Comparison of ENCODE assay signal across 8 cellular contexts in the genomic region with DNA sequence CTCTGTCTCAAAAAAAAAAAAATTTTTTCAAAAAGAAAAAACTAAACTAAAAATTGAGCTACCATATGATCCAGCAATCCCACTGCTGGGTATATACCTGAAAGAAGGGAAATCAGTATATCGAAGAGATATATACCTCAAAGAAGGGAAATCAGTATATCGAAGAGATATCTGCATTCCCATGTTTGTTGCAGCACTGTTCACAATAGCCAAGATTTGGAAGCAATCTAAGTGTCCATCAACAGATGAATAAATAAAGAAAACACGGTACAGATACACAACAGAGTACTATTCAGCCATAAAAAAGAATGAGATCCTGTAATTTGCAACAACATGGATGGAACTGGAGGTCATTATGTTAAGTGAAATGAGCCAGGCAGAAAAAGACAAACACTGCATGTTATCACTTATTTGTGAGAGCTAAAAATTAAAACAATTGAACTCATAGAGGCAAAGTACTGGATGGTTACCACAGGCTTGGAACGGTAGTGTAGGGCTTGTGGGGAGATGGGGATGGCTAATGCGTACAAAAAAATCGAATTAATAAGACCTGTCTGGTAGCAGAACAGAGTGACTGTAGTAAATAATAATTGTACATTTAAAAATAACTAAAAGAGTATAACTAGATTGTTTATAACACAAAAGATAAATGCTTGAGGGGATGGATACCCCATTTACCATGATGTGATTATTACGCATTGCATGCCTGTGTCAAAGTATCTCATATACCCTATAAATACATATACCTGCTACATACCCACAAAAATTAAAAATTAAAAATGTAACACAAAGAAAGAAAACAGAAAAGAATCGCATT. TPM values are rescaled to one million over a fixed set of nuclear protein-coding genes. Genes with fewer than 3 reads are reported as not detected.
DNase-seq lines count a peak whose midpoint lies in the region; ATAC-seq, FAIRE-seq and TF ChIP-seq lines count a peak whose summit lies in the region.
"Not testable (repeated sequence)": the region's sequence is repeated elsewhere in the genome, so short reads cannot be mapped to it uniquely, and the experiment has no call there.

No MANE protein-coding gene starts in this region.

- intact Hi-C loops in Caco-2 (cut with micrococcal nuclease; ENCODE audit: unreplicated experiment); Panc1 (cut with micrococcal nuclease; ENCODE audit: unreplicated experiment); MCF 10A (cut with micrococcal nuclease); endothelial cell of umbilical vein (cut with micrococcal nuclease); psoas muscle (cut with DNase I): not testable (repeated sequence)

- H3K36me3 ChIP-seq in Caco-2 (ENCODE audit: control insufficient read depth, insufficient read depth, low read length); Panc1 (ENCODE audit: control insufficient read depth, insufficient read depth, low read length); endothelial cell of umbilical vein (ENCODE audit: control insufficient read depth in 2 of 2, extremely low read depth in 1 of 2, insufficient read depth in 2 of 2, low read length in 2 of 2): not testable (repeated sequence)
- peaks cover 0 to 16% of the 10 kb centered on the region in 2 donors for H3K36me3 ChIP-seq in psoas muscle (ENCODE audit: insufficient read depth in 1 of 2, low read depth in 1 of 2)

- H3K27me3 ChIP-seq in Caco-2 (replicated peaks; ENCODE audit: control insufficient read depth, insufficient read depth, low read length); Panc1 (ENCODE audit: control insufficient read depth, insufficient read depth, low read length); endothelial cell of umbilical vein (ENCODE audit: control insufficient read depth in 2 of 2, insufficient read depth in 2 of 2, low read length in 2 of 2); psoas muscle (ENCODE audit: insufficient read depth in 3 of 3, low read length in 2 of 3): not testable (repeated sequence)

- H3K4me1 Mint-ChIP-seq in Caco-2 (ENCODE audit: low read depth, unreplicated experiment); HFFc6 (ENCODE audit: low read depth); activated CD8-positive, alpha-beta memory T cell treated with anti-CD3 and anti-CD28 coated beads, Interleukin-2, amount 10 ng/mL, durations not matched to agents 7 days and 5 days; MCF 10A (ENCODE audit: insufficient read depth, unreplicated experiment): not testable (repeated sequence)

- not testable (repeated sequence) for H3K4me3 Mint-ChIP-seq in Caco-2 (ENCODE audit: unreplicated experiment); HFFc6; activated CD8-positive, alpha-beta memory T cell treated with anti-CD3 and anti-CD28 coated beads, Interleukin-2, amount 10 ng/mL, durations not matched to agents 7 days and 5 days; MCF 10A (ENCODE audit: unreplicated experiment)

- not testable (repeated sequence) for H3K9me3 Mint-ChIP-seq in Caco-2 (ENCODE audit: unreplicated experiment); HFFc6; activated CD8-positive, alpha-beta memory T cell treated with anti-CD3 and anti-CD28 coated beads, Interleukin-2, amount 10 ng/mL, durations not matched to agents 7 days and 5 days (ENCODE audit: low read depth); MCF 10A (ENCODE audit: unreplicated experiment)

- in situ Hi-C loops in Panc1 (cut with HindIII; ENCODE audit: low pct_unique_long_range_greater_than_20kb, low sequenced_read_pairs), result not testable (repeated sequence)

- WGBS in psoas muscle, 3 donors, result 93 to 96% (median 94%) methylated on average over 8 of the region's 8 CpGs

- H3K9ac ChIP-seq in endothelial cell of umbilical vein (replicated peaks; ENCODE audit: extremely low read depth, insufficient read depth, low read length), result not testable (repeated sequence)

- not testable (repeated sequence) for H3K4me2 ChIP-seq in endothelial cell of umbilical vein (ENCODE audit: insufficient read depth, low read length)

- dilution Hi-C loops in endothelial cell of umbilical vein (cut with MboI; ENCODE audit: extremely low pct_ligation_motif_present, low sequenced_read_pairs), result not testable (repeated sequence)

- DNase-seq in Caco-2; Panc1 (ENCODE audit: low read depth, low spot score); MCF 10A (ENCODE audit: unreplicated experiment); endothelial cell of umbilical vein (ENCODE audit: low read depth, low spot score); psoas muscle: not testable (repeated sequence)
- DNase-seq in HFFc6 (peak; percentile 2), ureter (ENCODE audit: low spot score) (peak; percentile 18)
- DNase-seq in activated CD8-positive, alpha-beta memory T cell treated with anti-CD3 and anti-CD28 coated beads, Interleukin-2, amount 10 ng/mL, durations not matched to agents 7 days and 5 days, result peak; percentile 39

- not testable (repeated sequence) for H3K27ac ChIP-seq in Panc1 (ENCODE audit: low read length); endothelial cell of umbilical vein (ENCODE audit: insufficient read depth, low read depth, low read length)
- H3K27ac ChIP-seq in psoas muscle, result peak overlapping the region; percentile 91

- FAIRE-seq in endothelial cell of umbilical vein (lab: Jason Lieb, UNC), result not testable (repeated sequence)

- CTCF ChIA-PET in Caco-2 (lab: Charles Lee) (interaction anchor here (0.7 kb wide), 2 partner anchors 17 to 77 kb away, joined by 3 to 4 read pairs; no protein-coding TSS in a partner anchor), Panc1 (lab: Charles Lee) (interaction anchor here (0.7 kb wide), 1 partner anchor 14 kb away, joined by 7 read pairs; no protein-coding TSS in a partner anchor), MCF 10A (lab: Yijun Ruan, JAX) (interaction anchor here (0.7 kb wide), 1 partner anchor 369 kb away, joined by 4 read pairs; no protein-coding TSS in a partner anchor), endothelial cell of umbilical vein (lab: Charles Lee) (interaction anchor here (0.9 to 2.9 kb wide), 3 partner anchors 17 to 68 kb away, joined by 3 to 10 read pairs (median 3); no protein-coding TSS in a partner anchor)
- CTCF ChIA-PET in activated CD8-positive, alpha-beta memory T cell treated with anti-CD3 and anti-CD28 coated beads, Interleukin-2, amount 10 ng/mL, durations not matched to agents 7 days and 5 days (lab: Charles Lee), result interaction anchor here (0.6 to 1.6 kb wide), 2 partner anchors 13 to 21 kb away, joined by 3 to 7 read pairs; no protein-coding TSS in a partner anchor

- H3K27me3 Mint-ChIP-seq in Caco-2 (ENCODE audit: insufficient read depth, unreplicated experiment); HFFc6 (ENCODE audit: insufficient read depth); activated CD8-positive, alpha-beta memory T cell treated with anti-CD3 and anti-CD28 coated beads, Interleukin-2, amount 10 ng/mL, durations not matched to agents 7 days and 5 days; MCF 10A (ENCODE audit: insufficient read depth, unreplicated experiment): not testable (repeated sequence)

- H3K4me3 ChIP-seq in Caco-2 (ENCODE audit: low read depth, low read length); Panc1 (ENCODE audit: low read depth in 2 of 2, low read length in 2 of 2); endothelial cell of umbilical vein (replicated peaks in 1 of 3; ENCODE audit: insufficient read depth in 1 of 3, low read depth in 1 of 3, low read length in 3 of 3); psoas muscle: not testable (repeated sequence)

- not testable (repeated sequence) for TF ChIP-seq POLR2A in endothelial cell of umbilical vein (IDR thresholded peaks at IDR 0.05; ENCODE audit: low read depth, low read length)

- H3K27ac Mint-ChIP-seq in Caco-2 (ENCODE audit: unreplicated experiment); HFFc6; activated CD8-positive, alpha-beta memory T cell treated with anti-CD3 and anti-CD28 coated beads, Interleukin-2, amount 10 ng/mL, durations not matched to agents 7 days and 5 days; MCF 10A (ENCODE audit: low read depth, unreplicated experiment): not testable (repeated sequence)

- H3K9me1 ChIP-seq in endothelial cell of umbilical vein (replicated peaks; ENCODE audit: control insufficient read depth, extremely low read depth, insufficient read depth, low read length), result not testable (repeated sequence)

- not testable (repeated sequence) for H3K36me3 Mint-ChIP-seq in Caco-2 (ENCODE audit: insufficient read depth, unreplicated experiment); HFFc6 (ENCODE audit: low read depth); activated CD8-positive, alpha-beta memory T cell treated with anti-CD3 and anti-CD28 coated beads, Interleukin-2, amount 10 ng/mL, durations not matched to agents 7 days and 5 days; MCF 10A (ENCODE audit: insufficient read depth, unreplicated experiment)

- H3K9me3 ChIP-seq in Caco-2; Panc1 (ENCODE audit: control insufficient read depth, insufficient read depth, low read depth, low read length); endothelial cell of umbilical vein (replicated peaks; ENCODE audit: control insufficient read depth, insufficient read depth, low read length); psoas muscle: not testable (repeated sequence)

- not testable (repeated sequence) for ATAC-seq in Panc1; activated CD8-positive, alpha-beta memory T cell treated with anti-CD3 and anti-CD28 coated beads, Interleukin-2, amount 10 ng/mL, durations not matched to agents 7 days and 5 days; psoas muscle

- peaks cover 20% of the 10 kb centered on the region for H3K79me2 ChIP-seq in endothelial cell of umbilical vein (ENCODE audit: control insufficient read depth, insufficient read depth, low read length)

- BruUV-seq in Caco-2 (replicated peaks; lab: Mats Ljungman, UMichigan) (TSS peak; percentile 4), Panc1 (replicated peaks; lab: Mats Ljungman, UMichigan) (TSS peak; percentile 43), MCF 10A (replicated peaks; lab: Mats Ljungman, UMichigan) (TSS peak; percentile 6), endothelial cell of umbilical vein (replicated peaks; lab: Mats Ljungman, UMichigan) (TSS peak; percentile 1)

- peaks cover 11% of the 10 kb centered on the region for H3K4me1 ChIP-seq in Caco-2
- H3K4me1 ChIP-seq in Panc1 (ENCODE audit: control insufficient read depth, insufficient read depth, low read length), result peaks cover 19% of the 10 kb centered on the region
- not testable (repeated sequence) for H3K4me1 ChIP-seq in endothelial cell of umbilical vein (ENCODE audit: control insufficient read depth, extremely low read depth, insufficient read depth, low read length)
- peaks cover 65% of the 10 kb centered on the region for H3K4me1 ChIP-seq in psoas muscle

- TF ChIP-seq CTCF in Caco-2 (IDR thresholded peaks at IDR 0.05; ENCODE audit: insufficient read depth in 1 of 2, low read depth in 1 of 2, low read length in 1 of 2, severe bottlenecking in 1 of 2, unreplicated experiment in 1 of 2); HFFc6 (IDR thresholded peaks at IDR 0.05); Panc1 (IDR thresholded peaks at IDR 0.05); MCF 10A (IDR thresholded peaks at IDR 0.05; ENCODE audit: unreplicated experiment); endothelial cell of umbilical vein (IDR thresholded peaks at IDR 0.05; ENCODE audit: extremely low read depth in 1 of 2, insufficient read depth in 1 of 2, low read depth in 1 of 2, low read length in 2 of 2); psoas muscle (IDR thresholded peaks at IDR 0.05): not testable (repeated sequence)

- H4K20me1 ChIP-seq in endothelial cell of umbilical vein (replicated peaks; ENCODE audit: control insufficient read depth, extremely low read depth, insufficient read depth, low read length), result not testable (repeated sequence)

- POLR2A ChIA-PET in Caco-2 (lab: Charles Lee); Panc1 (lab: Charles Lee); endothelial cell of umbilical vein (lab: Charles Lee): not testable (repeated sequence)
- POLR2A ChIA-PET in MCF 10A (lab: Yijun Ruan, JAX), result interaction anchor here (0.6 to 1.2 kb wide), 3 partner anchors 18 to 784 kb away, joined by 3 to 4 read pairs (median 4); no protein-coding TSS in a partner anchor

- H2AFZ ChIP-seq in endothelial cell of umbilical vein (ENCODE audit: low read depth, low read length), result not testable (repeated sequence)

RNA-seq across cellular contexts. Expression of a gene that starts 25.4 kb away (rescaled TPM):
- total RNA-seq in Caco-2 (2022) (1,622 and 1,638 TPM in 2 replicates), Panc1 (2021; ENCODE audit: unreplicated experiment) (1,290 TPM), MCF 10A (2022) (1,539 and 1,606 TPM in 2 replicates), endothelial cell of umbilical vein (1,319 and 2,019 TPM in 2 replicates), psoas muscle (1,000 to 10,000 TPM; 1,264 to 5,208 (median 3,151) TPM), ureter (1,626 TPM)
- total RNA-seq in HFFc6 (2021; fragmentation: NEBNext Ultra II Directional; extraction: Animal tissue kit (Norgen Biotek cat#: 25700)), result 1,000 to 10,000 TPM; 1,191 to 2,394 (median 1,819) TPM
- 2.5 TPM for polyA plus RNA-seq in Panc1 (2012; ENCODE audit: insufficient read length)
- total RNA-seq in activated CD8-positive, alpha-beta memory T cell treated with anti-CD3 and anti-CD28 coated beads, Interleukin-2, amount 10 ng/mL, durations not matched to agents 7 days and 5 days, result 1,000 to 10,000 TPM in 1 of 2 experiments, 100 to 1,000 TPM in 1; 922 to 3,744 TPM
- polyA plus RNA-seq in endothelial cell of umbilical vein (under 0.01 and 206 TPM in 2 replicates), psoas muscle (not detected)
- under 0.01 TPM in 1 of 2 replicates, not detected in the other for polyA plus RNA-seq in endothelial cell of umbilical vein (2011; cell fraction: cytosol; rRNA removed)
- under 0.01 TPM in 2 replicates for polyA plus RNA-seq in endothelial cell of umbilical vein (2011; cell fraction: nucleus; rRNA removed)
- polyA plus RNA-seq in endothelial cell of umbilical vein (2012), result 123 TPM in 1 of 2 replicates, not detected in the other
- 9,566 and 13,963 TPM in 2 replicates for polyA minus RNA-seq in endothelial cell of umbilical vein
- 46,668 TPM for polyA minus RNA-seq in endothelial cell of umbilical vein (2011; cell fraction: cytosol; rRNA and poly(A)+ RNA removed)
- 60,677 and 87,675 TPM in 2 replicates for polyA minus RNA-seq in endothelial cell of umbilical vein (2011; cell fraction: nucleus; rRNA and poly(A)+ RNA removed)

RNA-seq across cellular contexts. Expression of a gene that starts 28.0 kb away (rescaled TPM):
- 51.1 and 59.3 TPM in 2 replicates for total RNA-seq in Caco-2 (2022)
- 10 to 100 TPM; 37.0 to 43.3 (median 39.0) TPM for total RNA-seq in HFFc6 (2021; fragmentation: NEBNext Ultra II Directional; extraction: Animal tissue kit (Norgen Biotek cat#: 25700))
- 73.2 TPM for total RNA-seq in Panc1 (2021; ENCODE audit: unreplicated experiment)
- 26.2 TPM for polyA plus RNA-seq in Panc1 (2012; ENCODE audit: insufficient read length)
- 1 to 10 TPM; 2.8 to 3.1 TPM for total RNA-seq in activated CD8-positive, alpha-beta memory T cell treated with anti-CD3 and anti-CD28 coated beads, Interleukin-2, amount 10 ng/mL, durations not matched to agents 7 days and 5 days
- 28.9 and 31.5 TPM in 2 replicates for total RNA-seq in MCF 10A (2022)
- total RNA-seq in endothelial cell of umbilical vein, result 33.5 and 58.4 TPM in 2 replicates
- polyA plus RNA-seq in endothelial cell of umbilical vein, result 21.1 and 23.0 TPM in 2 replicates
- 21.2 and 23.0 TPM in 2 replicates for polyA plus RNA-seq in endothelial cell of umbilical vein (2011; cell fraction: cytosol; rRNA removed)
- 83.3 and 85.6 TPM in 2 replicates for polyA plus RNA-seq in endothelial cell of umbilical vein (2011; cell fraction: nucleus; rRNA removed)
- 14.1 and 20.8 TPM in 2 replicates for polyA plus RNA-seq in endothelial cell of umbilical vein (2012)
- polyA minus RNA-seq in endothelial cell of umbilical vein, result 53.0 and 69.0 TPM in 2 replicates
- polyA minus RNA-seq in endothelial cell of umbilical vein (2011; cell fraction: cytosol; rRNA and poly(A)+ RNA removed), result 13.5 TPM
- polyA minus RNA-seq in endothelial cell of umbilical vein (2011; cell fraction: nucleus; rRNA and poly(A)+ RNA removed), result 78.3 and 105 TPM in 2 replicates
- total RNA-seq in psoas muscle, result 10 to 100 TPM in 1 of 4 donors, 1 to 10 TPM in 3; 5.3 to 20.9 (median 7.3) TPM
- polyA plus RNA-seq in psoas muscle, result 10 to 100 TPM in 1 of 3 donors, 1 to 10 TPM in 2; 2.4 to 12.5 (median 6.1) TPM
- 61.9 TPM for total RNA-seq in ureter
